ENCODE assay signal across 8 cellular contexts in genomic region chr4:40908702-40909362, GRCh38.
A peak's percentile ranks its signal among the peaks of the same experiment; 100 is the strongest.
DNase-seq lines count a peak whose midpoint lies in the region; ATAC-seq and TF ChIP-seq lines count a peak whose summit lies in the region.

No MANE protein-coding gene starts in this region.

- H3K4me1 Mint-ChIP-seq in natural killer cell, result peaks cover 0 to 18% of the 10 kb centered on the region in 2 donors

- H3K4me3 Mint-ChIP-seq in natural killer cell, result no peak overlapping the region

- no peak overlapping the region for H3K4me3 ChIP-seq in OCI-LY1 (ENCODE audit: low read depth, low read length, poor library complexity, severe bottlenecking)
- H3K4me3 ChIP-seq in esophagus (ENCODE audit: low read depth in 1 of 2, low read length in 2 of 2), result no peak overlapping the region

- no peaks in the 10 kb centered on the region for H4K20me1 ChIP-seq in OCI-LY1 (ENCODE audit: insufficient read depth, low read length)

- peak overlapping the region; percentile 30; the same call in 1 of the 2 replicates for H3K4me2 ChIP-seq in OCI-LY1 (ENCODE audit: low read length)

- H3K27me3 Mint-ChIP-seq in natural killer cell (ENCODE audit: low read depth in 2 of 2), result peaks cover 0 to 3% of the 10 kb centered on the region in 2 donors

- H3K36me3 ChIP-seq in OCI-LY1 (ENCODE audit: insufficient read depth, low read length) (no peaks in the 10 kb centered on the region), esophagus (ENCODE audit: control insufficient read depth in 2 of 2, insufficient read depth in 2 of 2, low read length in 1 of 2) (peaks cover 0 to 2% of the 10 kb centered on the region in 2 donors)

- H3K27ac Mint-ChIP-seq in natural killer cell, result no peak overlapping the region

- no peak overlapping the region for H3K9ac ChIP-seq in OCI-LY1 (ENCODE audit: low read length)

- no peaks in the 10 kb centered on the region for H3K36me3 Mint-ChIP-seq in natural killer cell

- ATAC-seq in GM21515 (IDR thresholded peaks at IDR 0.05; ENCODE audit: unreplicated experiment) (peak; percentile 93), natural killer cell (peak; percentile 74 to 81 (median 79))

- no peaks in the 10 kb centered on the region for H3K9me3 Mint-ChIP-seq in natural killer cell

- no peak overlapping the region for H2AFZ ChIP-seq in OCI-LY1 (ENCODE audit: low read length)

- DNase-seq in DMS 273 treated with DMSO at 0.1 percent for 48 hours (lab: John Stamatoyannopoulos, UW) (peak; percentile 14), HUDEP-2 (lab: John Stamatoyannopoulos, UW; ENCODE audit: unreplicated experiment in 76 of 76) (peak in 68 of 76 experiments; percentile 1 to 83 (median 42)), natural killer cell (peak; percentile 29)
- peak; percentile 86 for DNase-seq in activated CD8-positive, alpha-beta memory T cell treated with anti-CD3 and anti-CD28 coated beads, Interleukin-2, amount 50 U/mL, for 48 hours
- peak; percentile 51 for DNase-seq in stimulated activated naive CD4-positive, alpha-beta T cell treated with Interleukin-2 at 50 U/mL for 16 hours (lab: John Stamatoyannopoulos, UW)

- H3K9me3 ChIP-seq in OCI-LY1 (ENCODE audit: low read length), result no peaks in the 10 kb centered on the region
- no peaks in the 10 kb centered on the region for H3K9me3 ChIP-seq in esophagus (ENCODE audit: control insufficient read depth in 2 of 2, insufficient read depth in 1 of 2, low read depth in 1 of 2, low read length in 1 of 2)

- H3K4me1 ChIP-seq in OCI-LY1 (ENCODE audit: insufficient read depth, low read length, severe bottlenecking) (peaks cover 9% of the 10 kb centered on the region), esophagus (ENCODE audit: control insufficient read depth in 2 of 2, insufficient read depth in 2 of 2, low read length in 1 of 2) (peaks cover 5 to 6% of the 10 kb centered on the region in 2 donors)

- H3K27ac ChIP-seq in OCI-LY1 (ENCODE audit: low read depth, low read length, poor library complexity, severe bottlenecking) (no peak overlapping the region), esophagus (ENCODE audit: low read depth in 2 of 2, low read length in 1 of 2) (peak overlapping the region; percentile 81 to 92)

- H3F3A ChIP-seq in OCI-LY1 (ENCODE audit: insufficient read depth, low read length), result no peaks in the 10 kb centered on the region

- TF ChIP-seq CTCF in OCI-LY1 (IDR thresholded peaks at IDR 0.05; ENCODE audit: low read length) (peak; percentile 91), natural killer cell (IDR thresholded peaks at IDR 0.05) (peak; percentile 74)

- H3K9me2 ChIP-seq in OCI-LY1 (ENCODE audit: low read depth, low read length), result no peaks in the 10 kb centered on the region

- H3K27me3 ChIP-seq in OCI-LY1 (ENCODE audit: insufficient read depth, low read length) (no peaks in the 10 kb centered on the region), esophagus (ENCODE audit: control insufficient read depth in 1 of 2, insufficient read depth in 2 of 2, low read length in 2 of 2) (no peaks in the 10 kb centered on the region)

- no peaks in the 10 kb centered on the region for H3K79me2 ChIP-seq in OCI-LY1 (ENCODE audit: insufficient read depth, low read length)

- WGBS in esophagus, 2 donors, result 28 to 38% methylated on average over 12 of the region's 12 CpGs

- intact Hi-C loops in natural killer cell (cut with micrococcal nuclease), result no loop called here

Comparison
In these comparisons a context has a peak if more than half of its experiments do, and no peak if none do; other contexts are left out.
1. DNase-seq: peak in every context shown above with its lines; median percentile 86 in activated CD8-positive, alpha-beta memory T cell treated with anti-CD3 and anti-CD28 coated beads, Interleukin-2, amount 50 U/mL, for 48 hours; 51 in stimulated activated naive CD4-positive, alpha-beta T cell treated with Interleukin-2 at 50 U/mL for 16 hours; 42 in HUDEP-2; 29 in natural killer cell; 14 in DMS 273 treated with DMSO at 0.1 percent for 48 hours.